Comparison of ENCODE assay signal across 1 cellular context in the genomic region with DNA sequence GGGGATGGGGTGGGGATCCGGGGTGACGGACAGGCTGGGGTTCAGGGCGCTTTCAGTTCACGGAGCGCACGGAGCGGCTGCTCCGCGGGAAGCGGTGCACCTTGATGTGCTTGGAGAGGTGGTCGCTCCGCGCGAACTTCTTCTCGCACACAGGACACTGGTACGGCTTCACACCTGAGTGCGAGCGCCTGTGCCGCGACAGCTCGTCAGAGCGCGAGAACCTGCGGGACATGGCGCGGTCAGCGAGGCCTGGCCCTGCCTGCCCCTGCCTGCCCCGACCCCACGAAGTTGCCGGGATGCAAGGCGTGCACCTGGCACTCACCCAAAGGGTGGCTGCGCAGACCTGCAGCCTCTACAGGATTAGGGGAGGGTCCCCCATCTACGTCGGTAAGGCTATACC.
TF ChIP-seq lines count a peak whose summit lies in the region.

No MANE protein-coding gene starts in this region.

TF ChIP-seq in GM23338, 12 proteins besides CTCF, POLR2A, EP300 and RAD21 (continued from another document):
- TF ChIP-seq, protein P1, sequence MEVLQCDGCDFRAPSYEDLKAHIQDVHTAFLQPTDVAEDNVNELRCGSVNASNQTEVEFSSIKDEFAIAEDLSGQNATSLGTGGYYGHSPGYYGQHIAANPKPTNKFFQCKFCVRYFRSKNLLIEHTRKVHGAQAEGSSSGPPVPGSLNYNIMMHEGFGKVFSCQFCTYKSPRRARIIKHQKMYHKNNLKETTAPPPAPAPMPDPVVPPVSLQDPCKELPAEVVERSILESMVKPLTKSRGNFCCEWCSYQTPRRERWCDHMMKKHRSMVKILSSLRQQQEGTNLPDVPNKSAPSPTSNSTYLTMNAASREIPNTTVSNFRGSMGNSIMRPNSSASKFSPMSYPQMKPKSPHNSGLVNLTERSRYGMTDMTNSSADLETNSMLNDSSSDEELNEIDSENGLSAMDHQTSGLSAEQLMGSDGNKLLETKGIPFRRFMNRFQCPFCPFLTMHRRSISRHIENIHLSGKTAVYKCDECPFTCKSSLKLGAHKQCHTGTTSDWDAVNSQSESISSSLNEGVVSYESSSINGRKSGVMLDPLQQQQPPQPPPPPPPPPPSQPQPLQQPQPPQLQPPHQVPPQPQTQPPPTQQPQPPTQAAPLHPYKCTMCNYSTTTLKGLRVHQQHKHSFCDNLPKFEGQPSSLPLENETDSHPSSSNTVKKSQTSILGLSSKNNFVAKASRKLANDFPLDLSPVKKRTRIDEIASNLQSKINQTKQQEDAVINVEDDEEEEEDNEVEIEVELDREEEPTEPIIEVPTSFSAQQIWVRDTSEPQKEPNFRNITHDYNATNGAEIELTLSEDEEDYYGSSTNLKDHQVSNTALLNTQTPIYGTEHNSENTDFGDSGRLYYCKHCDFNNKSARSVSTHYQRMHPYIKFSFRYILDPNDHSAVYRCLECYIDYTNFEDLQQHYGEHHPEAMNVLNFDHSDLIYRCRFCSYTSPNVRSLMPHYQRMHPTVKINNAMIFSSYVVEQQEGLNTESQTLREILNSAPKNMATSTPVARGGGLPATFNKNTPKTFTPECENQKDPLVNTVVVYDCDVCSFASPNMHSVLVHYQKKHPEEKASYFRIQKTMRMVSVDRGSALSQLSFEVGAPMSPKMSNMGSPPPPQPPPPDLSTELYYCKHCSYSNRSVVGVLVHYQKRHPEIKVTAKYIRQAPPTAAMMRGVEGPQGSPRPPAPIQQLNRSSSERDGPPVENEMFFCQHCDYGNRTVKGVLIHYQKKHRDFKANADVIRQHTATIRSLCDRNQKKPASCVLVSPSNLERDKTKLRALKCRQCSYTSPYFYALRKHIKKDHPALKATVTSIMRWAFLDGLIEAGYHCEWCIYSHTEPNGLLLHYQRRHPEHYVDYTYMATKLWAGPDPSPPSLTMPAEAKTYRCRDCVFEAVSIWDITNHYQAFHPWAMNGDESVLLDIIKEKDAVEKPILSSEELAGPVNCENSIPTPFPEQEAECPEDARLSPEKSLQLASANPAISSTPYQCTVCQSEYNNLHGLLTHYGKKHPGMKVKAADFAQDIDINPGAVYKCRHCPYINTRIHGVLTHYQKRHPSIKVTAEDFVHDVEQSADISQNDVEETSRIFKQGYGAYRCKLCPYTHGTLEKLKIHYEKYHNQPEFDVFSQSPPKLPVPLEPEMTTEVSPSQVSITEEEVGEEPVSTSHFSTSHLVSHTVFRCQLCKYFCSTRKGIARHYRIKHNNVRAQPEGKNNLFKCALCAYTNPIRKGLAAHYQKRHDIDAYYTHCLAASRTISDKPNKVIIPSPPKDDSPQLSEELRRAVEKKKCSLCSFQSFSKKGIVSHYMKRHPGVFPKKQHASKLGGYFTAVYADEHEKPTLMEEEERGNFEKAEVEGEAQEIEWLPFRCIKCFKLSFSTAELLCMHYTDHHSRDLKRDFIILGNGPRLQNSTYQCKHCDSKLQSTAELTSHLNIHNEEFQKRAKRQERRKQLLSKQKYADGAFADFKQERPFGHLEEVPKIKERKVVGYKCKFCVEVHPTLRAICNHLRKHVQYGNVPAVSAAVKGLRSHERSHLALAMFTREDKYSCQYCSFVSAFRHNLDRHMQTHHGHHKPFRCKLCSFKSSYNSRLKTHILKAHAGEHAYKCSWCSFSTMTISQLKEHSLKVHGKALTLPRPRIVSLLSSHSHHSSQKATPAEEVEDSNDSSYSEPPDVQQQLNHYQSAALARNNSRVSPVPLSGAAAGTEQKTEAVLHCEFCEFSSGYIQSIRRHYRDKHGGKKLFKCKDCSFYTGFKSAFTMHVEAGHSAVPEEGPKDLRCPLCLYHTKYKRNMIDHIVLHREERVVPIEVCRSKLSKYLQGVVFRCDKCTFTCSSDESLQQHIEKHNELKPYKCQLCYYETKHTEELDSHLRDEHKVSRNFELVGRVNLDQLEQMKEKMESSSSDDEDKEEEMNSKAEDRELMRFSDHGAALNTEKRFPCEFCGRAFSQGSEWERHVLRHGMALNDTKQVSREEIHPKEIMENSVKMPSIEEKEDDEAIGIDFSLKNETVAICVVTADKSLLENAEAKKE (CRISPR knock-in tag; IDR thresholded peaks at IDR 0.05), result no peak
- TF ChIP-seq, protein P2, sequence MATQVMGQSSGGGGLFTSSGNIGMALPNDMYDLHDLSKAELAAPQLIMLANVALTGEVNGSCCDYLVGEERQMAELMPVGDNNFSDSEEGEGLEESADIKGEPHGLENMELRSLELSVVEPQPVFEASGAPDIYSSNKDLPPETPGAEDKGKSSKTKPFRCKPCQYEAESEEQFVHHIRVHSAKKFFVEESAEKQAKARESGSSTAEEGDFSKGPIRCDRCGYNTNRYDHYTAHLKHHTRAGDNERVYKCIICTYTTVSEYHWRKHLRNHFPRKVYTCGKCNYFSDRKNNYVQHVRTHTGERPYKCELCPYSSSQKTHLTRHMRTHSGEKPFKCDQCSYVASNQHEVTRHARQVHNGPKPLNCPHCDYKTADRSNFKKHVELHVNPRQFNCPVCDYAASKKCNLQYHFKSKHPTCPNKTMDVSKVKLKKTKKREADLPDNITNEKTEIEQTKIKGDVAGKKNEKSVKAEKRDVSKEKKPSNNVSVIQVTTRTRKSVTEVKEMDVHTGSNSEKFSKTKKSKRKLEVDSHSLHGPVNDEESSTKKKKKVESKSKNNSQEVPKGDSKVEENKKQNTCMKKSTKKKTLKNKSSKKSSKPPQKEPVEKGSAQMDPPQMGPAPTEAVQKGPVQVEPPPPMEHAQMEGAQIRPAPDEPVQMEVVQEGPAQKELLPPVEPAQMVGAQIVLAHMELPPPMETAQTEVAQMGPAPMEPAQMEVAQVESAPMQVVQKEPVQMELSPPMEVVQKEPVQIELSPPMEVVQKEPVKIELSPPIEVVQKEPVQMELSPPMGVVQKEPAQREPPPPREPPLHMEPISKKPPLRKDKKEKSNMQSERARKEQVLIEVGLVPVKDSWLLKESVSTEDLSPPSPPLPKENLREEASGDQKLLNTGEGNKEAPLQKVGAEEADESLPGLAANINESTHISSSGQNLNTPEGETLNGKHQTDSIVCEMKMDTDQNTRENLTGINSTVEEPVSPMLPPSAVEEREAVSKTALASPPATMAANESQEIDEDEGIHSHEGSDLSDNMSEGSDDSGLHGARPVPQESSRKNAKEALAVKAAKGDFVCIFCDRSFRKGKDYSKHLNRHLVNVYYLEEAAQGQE (IDR thresholded peaks at IDR 0.05; ENCODE audit: unreplicated experiment), result no peak
- TF ChIP-seq NANOG (IDR thresholded peaks at IDR 0.05; ENCODE audit: borderline replicate concordance) (no peak), ZNF331 (CRISPR knock-in tag; IDR thresholded peaks at IDR 0.05; ENCODE audit: low read depth) (no peak), ZNF114 (CRISPR knock-in tag; IDR thresholded peaks at IDR 0.05) (no peak), STAT1 (IDR thresholded peaks at IDR 0.05; ENCODE audit: unreplicated experiment) (no peak), EZH2 (IDR thresholded peaks at IDR 0.05; ENCODE audit: low read depth, unreplicated experiment) (no peak), EZH2phosphoT487 (IDR thresholded peaks at IDR 0.05; ENCODE audit: unreplicated experiment) (no peak)
- TF ChIP-seq, protein P3, sequence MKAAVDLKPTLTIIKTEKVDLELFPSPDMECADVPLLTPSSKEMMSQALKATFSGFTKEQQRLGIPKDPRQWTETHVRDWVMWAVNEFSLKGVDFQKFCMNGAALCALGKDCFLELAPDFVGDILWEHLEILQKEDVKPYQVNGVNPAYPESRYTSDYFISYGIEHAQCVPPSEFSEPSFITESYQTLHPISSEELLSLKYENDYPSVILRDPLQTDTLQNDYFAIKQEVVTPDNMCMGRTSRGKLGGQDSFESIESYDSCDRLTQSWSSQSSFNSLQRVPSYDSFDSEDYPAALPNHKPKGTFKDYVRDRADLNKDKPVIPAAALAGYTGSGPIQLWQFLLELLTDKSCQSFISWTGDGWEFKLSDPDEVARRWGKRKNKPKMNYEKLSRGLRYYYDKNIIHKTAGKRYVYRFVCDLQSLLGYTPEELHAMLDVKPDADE (IDR thresholded peaks at IDR 0.05), result no peak
TF ChIP-seq in GM23338: peak in this region for 0.
